13 cellular contexts compared by ENCODE assay signal in genomic region chr3:121957674-121958419, GRCh38.
DNase-seq lines count a peak whose midpoint lies in the region; ATAC-seq and TF ChIP-seq lines count a peak whose summit lies in the region.
"Had no signal": no experiment of that assay in that cellular context is flagged by ENCODE, and none has a peak within 500 bp of the region (broad histone marks: within the 10 kb centered on the region; RNA-seq: fewer than 3 reads in every experiment).

No MANE protein-coding gene starts in this region.

- H3K4me3 Mint-ChIP-seq in activated CD8-positive, alpha-beta memory T cell treated with anti-CD3 and anti-CD28 coated beads, Interleukin-2, amount 10 ng/mL, durations not matched to agents 7 days and 5 days: no peak overlapping the region
- H3K4me3 Mint-ChIP-seq: nephron had no signal

- H3K4me1 ChIP-seq in heart left ventricle (peaks cover 0 to 24% (median 0%) of the 10 kb centered on the region in 12 donors), left ventricle myocardium inferior (peaks cover 3% of the 10 kb centered on the region), upper lobe of right lung (no peaks in the 10 kb centered on the region)
- H3K4me1 ChIP-seq: Peyer's patch, upper lobe of left lung had no signal

- no peaks in the 10 kb centered on the region for H3K4me1 Mint-ChIP-seq in activated CD8-positive, alpha-beta memory T cell treated with anti-CD3 and anti-CD28 coated beads, Interleukin-2, amount 10 ng/mL, durations not matched to agents 7 days and 5 days
- H3K4me1 Mint-ChIP-seq: nephron had no signal

- H3K36me3 ChIP-seq in heart left ventricle (no peaks in the 10 kb centered on the region), left ventricle myocardium inferior (no peaks in the 10 kb centered on the region), upper lobe of right lung (no peaks in the 10 kb centered on the region)
- H3K36me3 ChIP-seq: Peyer's patch, upper lobe of left lung had no signal

- ATAC-seq in heart left ventricle (peak in 3 of 4 donors; percentile 29 to 82 (median 77)), HG02798 (IDR thresholded peaks at IDR 0.05; ENCODE audit: poor library complexity, unreplicated experiment) (peak; percentile 62), upper lobe of right lung (peak; percentile 84), HG02970 (IDR thresholded peaks at IDR 0.05; ENCODE audit: low FRiP score, unreplicated experiment) (no peak)
- ATAC-seq in activated CD8-positive, alpha-beta memory T cell treated with anti-CD3 and anti-CD28 coated beads, Interleukin-2, amount 10 ng/mL, durations not matched to agents 7 days and 5 days: no peak

- H3K27ac Mint-ChIP-seq in activated CD8-positive, alpha-beta memory T cell treated with anti-CD3 and anti-CD28 coated beads, Interleukin-2, amount 10 ng/mL, durations not matched to agents 7 days and 5 days: no peak overlapping the region
- H3K27ac Mint-ChIP-seq: nephron had no signal

- H3K36me3 Mint-ChIP-seq in activated CD8-positive, alpha-beta memory T cell treated with anti-CD3 and anti-CD28 coated beads, Interleukin-2, amount 10 ng/mL, durations not matched to agents 7 days and 5 days: peaks cover 32% of the 10 kb centered on the region

- TF ChIP-seq CTCF in heart left ventricle (IDR thresholded peaks at IDR 0.05): no peak
- TF ChIP-seq CTCF in left ventricle myocardium inferior (IDR thresholded peaks at IDR 0.05; ENCODE audit: borderline replicate concordance): no peak
- TF ChIP-seq CTCF in upper lobe of right lung (IDR thresholded peaks at IDR 0.05): no peak

- peaks cover 3% of the 10 kb centered on the region for H3K9me3 Mint-ChIP-seq in activated CD8-positive, alpha-beta memory T cell treated with anti-CD3 and anti-CD28 coated beads, Interleukin-2, amount 10 ng/mL, durations not matched to agents 7 days and 5 days (ENCODE audit: low read depth)
- H3K9me3 Mint-ChIP-seq: nephron had no signal

- intact Hi-C loops in heart left ventricle (cut with DNase I): no loop called here
- intact Hi-C loops in left ventricle myocardium inferior (cut with micrococcal nuclease): no loop called here
- intact Hi-C loops in upper lobe of right lung (cut with DNase I): no loop called here

- CTCF ChIA-PET in activated CD8-positive, alpha-beta memory T cell treated with anti-CD3 and anti-CD28 coated beads, Interleukin-2, amount 10 ng/mL, durations not matched to agents 7 days and 5 days (lab: Charles Lee): no interaction called here

- H3K27me3 ChIP-seq in heart left ventricle: no peaks in the 10 kb centered on the region
- H3K27me3 ChIP-seq in left ventricle myocardium inferior (ENCODE audit: low read depth): no peaks in the 10 kb centered on the region
- H3K27me3 ChIP-seq in upper lobe of right lung: no peaks in the 10 kb centered on the region
- H3K27me3 ChIP-seq: Peyer's patch, upper lobe of left lung had no signal

- H3K27ac ChIP-seq in heart left ventricle (peak overlapping the region in 3 of 12 donors; percentile 6 to 81 (median 35)), left ventricle myocardium inferior (replicated peaks) (no peak overlapping the region), upper lobe of right lung (no peak overlapping the region)
- H3K27ac ChIP-seq: HL-60, Peyer's patch had no signal

- no peak overlapping the region for H3K4me3 ChIP-seq in heart left ventricle
- H3K4me3 ChIP-seq in left ventricle myocardium inferior: no peak overlapping the region
- no peak overlapping the region for H3K4me3 ChIP-seq in upper lobe of right lung
- H3K4me3 ChIP-seq: Peyer's patch, upper lobe of left lung had no signal

- H3K9me3 ChIP-seq in heart left ventricle (peaks cover 0 to 7% (median under 1%) of the 10 kb centered on the region in 12 donors), left ventricle myocardium inferior (replicated peaks) (peaks cover 12% of the 10 kb centered on the region), upper lobe of right lung (peaks cover 1% of the 10 kb centered on the region)
- H3K9me3 ChIP-seq: Peyer's patch had no signal

- 85 to 97% (median 90%) methylated on average over 2 of the region's 2 CpGs for WGBS in heart left ventricle, 4 donors

- TF ChIP-seq POLR2A in heart left ventricle (IDR thresholded peaks at IDR 0.05): no peak

- peaks cover 13% of the 10 kb centered on the region for H3K27me3 Mint-ChIP-seq in activated CD8-positive, alpha-beta memory T cell treated with anti-CD3 and anti-CD28 coated beads, Interleukin-2, amount 10 ng/mL, durations not matched to agents 7 days and 5 days

- DNase-seq in heart left ventricle (peak in 2 of 5 donors; percentile 20 to 31), left ventricle myocardium inferior (no peak), globus pallidus (ENCODE audit: low spot score) (peak; percentile 59), upper lobe of right lung (no peak), NCI-H2029 treated with DMSO at 0.1 percent for 48 hours (lab: John Stamatoyannopoulos, UW) (no peak)
- no peak for DNase-seq in activated CD8-positive, alpha-beta memory T cell treated with anti-CD3 and anti-CD28 coated beads, Interleukin-2, amount 10 ng/mL, durations not matched to agents 7 days and 5 days
- DNase-seq: NCI-H2227 treated with DMSO at 0.1 percent for 48 hours, Peyer's patch had no signal

Comparison
In these comparisons a context has a peak if more than half of its experiments do, and no peak if none do; other contexts are left out.
1. ATAC-seq: peak in heart left ventricle (3 of 4), HG02798 (single experiment) and upper lobe of right lung (single experiment); none in HG02970 (single experiment) and activated CD8-positive, alpha-beta memory T cell treated with anti-CD3 and anti-CD28 coated beads, Interleukin-2, amount 10 ng/mL, durations not matched to agents 7 days and 5 days (single experiment).